1 cellular context compared by ENCODE assay signal in the genomic region with DNA sequence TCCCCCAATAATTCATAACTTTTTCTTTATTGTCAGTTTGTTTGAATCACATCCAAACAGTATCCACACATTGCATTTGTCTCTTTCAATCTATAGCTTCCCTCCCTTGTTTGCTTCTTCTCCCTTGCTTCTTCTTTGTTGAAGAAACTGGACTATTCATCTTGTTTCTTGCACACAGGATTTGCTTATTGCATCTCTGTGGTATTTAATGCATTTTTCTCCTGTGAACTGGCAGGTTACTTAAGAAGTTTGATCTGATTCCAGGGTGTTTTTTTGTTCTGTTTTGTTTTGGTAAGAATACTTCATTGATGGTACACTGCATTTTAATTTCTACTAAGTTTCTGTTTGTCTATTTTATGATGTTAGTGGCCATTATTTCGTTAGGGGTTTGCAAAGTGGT.
TF ChIP-seq lines count a peak whose summit lies in the region.

No MANE protein-coding gene starts in this region.

TF ChIP-seq in WTC11, 78 proteins besides CTCF, POLR2A, EP300 and RAD21 (continued from another document):
- TF ChIP-seq, protein P1, sequence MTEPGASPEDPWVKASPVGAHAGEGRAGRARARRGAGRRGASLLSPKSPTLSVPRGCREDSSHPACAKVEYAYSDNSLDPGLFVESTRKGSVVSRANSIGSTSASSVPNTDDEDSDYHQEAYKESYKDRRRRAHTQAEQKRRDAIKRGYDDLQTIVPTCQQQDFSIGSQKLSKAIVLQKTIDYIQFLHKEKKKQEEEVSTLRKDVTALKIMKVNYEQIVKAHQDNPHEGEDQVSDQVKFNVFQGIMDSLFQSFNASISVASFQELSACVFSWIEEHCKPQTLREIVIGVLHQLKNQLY (CRISPR knock-in tag; IDR thresholded peaks at IDR 0.05), result no peak
- TF ChIP-seq ZNF219 (CRISPR knock-in tag; IDR thresholded peaks at IDR 0.05; ENCODE audit: borderline replicate concordance) (no peak), ZNF138 (CRISPR knock-in tag; conservative IDR thresholded peaks at IDR 0.05) (no peak), JAZF1 (CRISPR knock-in tag; IDR thresholded peaks at IDR 0.05) (no peak), ZNF671 (CRISPR knock-in tag; IDR thresholded peaks at IDR 0.05) (no peak), NFATC4 (CRISPR knock-in tag; IDR thresholded peaks at IDR 0.05) (no peak), TP53 (CRISPR knock-in tag; IDR thresholded peaks at IDR 0.05) (no peak), NR3C1 (CRISPR knock-in tag; conservative IDR thresholded peaks at IDR 0.05; ENCODE audit: low read depth) (no peak), FOXK1 (CRISPR knock-in tag; IDR thresholded peaks at IDR 0.05) (no peak)
- TF ChIP-seq, protein P2, sequence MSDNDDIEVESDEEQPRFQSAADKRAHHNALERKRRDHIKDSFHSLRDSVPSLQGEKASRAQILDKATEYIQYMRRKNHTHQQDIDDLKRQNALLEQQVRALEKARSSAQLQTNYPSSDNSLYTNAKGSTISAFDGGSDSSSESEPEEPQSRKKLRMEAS (CRISPR knock-in tag; IDR thresholded peaks at IDR 0.05), result no peak
- TF ChIP-seq, protein P3, sequence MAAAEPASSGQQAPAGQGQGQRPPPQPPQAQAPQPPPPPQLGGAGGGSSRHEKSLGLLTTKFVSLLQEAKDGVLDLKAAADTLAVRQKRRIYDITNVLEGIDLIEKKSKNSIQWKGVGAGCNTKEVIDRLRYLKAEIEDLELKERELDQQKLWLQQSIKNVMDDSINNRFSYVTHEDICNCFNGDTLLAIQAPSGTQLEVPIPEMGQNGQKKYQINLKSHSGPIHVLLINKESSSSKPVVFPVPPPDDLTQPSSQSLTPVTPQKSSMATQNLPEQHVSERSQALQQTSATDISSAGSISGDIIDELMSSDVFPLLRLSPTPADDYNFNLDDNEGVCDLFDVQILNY (CRISPR knock-in tag; IDR thresholded peaks at IDR 0.05), result no peak
